Comparison of ENCODE assay signal across 8 cellular contexts in the genomic region with DNA sequence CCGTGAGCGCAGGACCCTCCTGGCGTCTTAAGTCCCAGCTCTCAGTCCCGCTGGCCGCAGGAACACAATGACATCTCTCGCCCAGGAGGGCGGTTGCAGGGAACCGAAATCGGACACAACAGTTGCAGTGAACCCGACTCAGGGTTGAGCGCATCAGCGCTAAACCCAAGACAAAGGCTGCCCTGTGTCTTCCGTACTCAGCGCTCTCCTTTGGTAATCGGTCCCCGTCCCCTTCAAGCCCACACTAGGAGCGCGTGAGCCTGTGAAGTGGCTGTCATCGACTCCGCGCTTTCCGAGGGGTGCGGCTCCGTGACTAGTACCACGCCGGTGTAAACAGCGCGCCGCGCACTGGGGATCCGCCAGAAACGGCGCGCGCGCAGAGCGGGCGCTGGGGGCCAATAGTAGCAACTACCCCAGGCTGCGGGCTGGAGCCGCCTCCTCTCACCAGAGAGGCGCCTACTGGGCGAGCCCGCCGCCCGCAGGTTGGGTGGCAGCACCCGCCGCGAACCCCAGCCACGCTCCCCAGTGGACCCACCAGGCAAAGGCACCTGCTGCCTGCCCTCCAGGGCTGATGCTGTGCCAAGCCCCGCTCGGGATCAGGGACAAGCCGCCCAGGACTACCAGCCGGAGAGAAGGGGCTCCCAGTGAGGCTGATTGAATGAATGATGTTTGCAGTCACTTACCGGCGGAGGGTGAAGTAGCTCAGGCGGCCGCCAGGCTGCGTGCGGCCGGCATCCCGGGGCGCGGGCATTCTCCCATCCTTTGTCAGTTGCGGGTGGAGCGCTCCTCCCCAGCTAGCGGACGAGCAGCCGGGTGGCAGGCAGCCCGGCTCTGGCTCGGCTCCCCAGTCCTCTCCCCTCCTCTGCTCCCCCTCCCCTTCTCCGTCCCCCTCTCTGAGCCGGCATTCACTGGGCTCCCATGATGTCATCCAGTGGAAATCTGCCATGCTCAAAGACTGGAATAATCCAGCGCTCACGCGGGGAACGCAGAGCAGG.
DNase-seq lines count a peak whose midpoint lies in the region; ATAC-seq, FAIRE-seq and TF ChIP-seq lines count a peak whose summit lies in the region.

No MANE protein-coding gene starts in this region.

- no peak overlapping the region for H4K8ac ChIP-seq in trophoblast cell (ENCODE audit: low read depth, low read length)

- H3K4me1 ChIP-seq in trophoblast cell (ENCODE audit: control insufficient read depth in 1 of 2, insufficient read depth in 2 of 2, low read length in 2 of 2): peaks cover 0 to 6% of the 10 kb centered on the region in 2 experiments

- H3K27ac ChIP-seq in trophoblast cell (ENCODE audit: low read depth, low read length): no peak overlapping the region

- H3K27me3 ChIP-seq in trophoblast cell (ENCODE audit: insufficient read depth, low read length): peaks cover 21% of the 10 kb centered on the region

- no peak overlapping the region for H3K4ac ChIP-seq in trophoblast cell (ENCODE audit: low read depth, low read length)

- H2AK5ac ChIP-seq in trophoblast cell (ENCODE audit: low read length): no peak overlapping the region

- H2BK5ac ChIP-seq in trophoblast cell (ENCODE audit: low read depth, low read length, poor library complexity): no peak overlapping the region

- H3K18ac ChIP-seq in trophoblast cell (ENCODE audit: low read length): no peak overlapping the region

- TF ChIP-seq CTCF in GM13976 (IDR thresholded peaks at IDR 0.05; ENCODE audit: borderline replicate concordance, control extremely low read depth, extremely low read depth, insufficient read depth, missing control alignments): no peak

- peak overlapping the region; percentile 64 for H2AFZ ChIP-seq in trophoblast cell (ENCODE audit: insufficient read depth, low read length, poor library complexity)

- no peaks in the 10 kb centered on the region for H3K79me1 ChIP-seq in trophoblast cell (ENCODE audit: low read length)

- no peaks in the 10 kb centered on the region for H3K79me2 ChIP-seq in trophoblast cell (ENCODE audit: control insufficient read depth, insufficient read depth, low read length, poor library complexity)

- H3K36me3 ChIP-seq in trophoblast cell (ENCODE audit: control insufficient read depth in 1 of 2, insufficient read depth in 2 of 2, low read length in 2 of 2): no peaks in the 10 kb centered on the region

- ATAC-seq in HG03135 (IDR thresholded peaks at IDR 0.05; ENCODE audit: unreplicated experiment): no peak
- no peak for ATAC-seq in HG02798 (IDR thresholded peaks at IDR 0.05; ENCODE audit: poor library complexity, unreplicated experiment)

- H3K9me3 ChIP-seq in trophoblast cell (ENCODE audit: insufficient read depth, low read depth, low read length): no peaks in the 10 kb centered on the region

- no peak overlapping the region for H4K12ac ChIP-seq in trophoblast cell (ENCODE audit: low read depth, low read length)

- no CpG with 5 or more reads among the region's 76 CpGs for WGBS in trophoblast cell (ENCODE audit: extremely low coverage, insufficient coverage, insufficient read length)

- H2BK12ac ChIP-seq in trophoblast cell (ENCODE audit: low read length): no peak overlapping the region

- peak overlapping the region; percentile 82 for H3K4me2 ChIP-seq in trophoblast cell (ENCODE audit: low read length)

- no peak overlapping the region for H3K14ac ChIP-seq in trophoblast cell (ENCODE audit: low read length)

- no peak overlapping the region for H3K9ac ChIP-seq in trophoblast cell (ENCODE audit: low read length)

- DNase-seq in GM13976 (ENCODE audit: low spot score) (peak; percentile 3), RCC 7860 (ENCODE audit: low spot score) (peak; percentile 19), frontal cortex (ENCODE audit: low spot score in 2 of 2) (peak; percentile 56 to 60), trophoblast cell (peak in 1 of 2 donors; percentile 16), dedifferentiated amniotic fluid mesenchymal stem cell (ENCODE audit: extremely low spot score) (no peak), RKO (ENCODE audit: low spot score) (no peak)

- FAIRE-seq in RCC 7860 (lab: Jason Lieb, UNC): no peak
- FAIRE-seq in frontal cortex (lab: Jason Lieb, UNC): peak; percentile 44

- H2BK120ac ChIP-seq in trophoblast cell (ENCODE audit: insufficient read depth, low read length, poor library complexity): no peak overlapping the region

- in situ Hi-C loops in GM13976 (cut with MboI; ENCODE audit: low sequenced_read_pairs, unreplicated experiment): no loop called here

- no peak overlapping the region for H3K23ac ChIP-seq in trophoblast cell (ENCODE audit: low read length)

- no peak overlapping the region for H4K91ac ChIP-seq in trophoblast cell (ENCODE audit: low read depth, low read length)

- H3K4me3 ChIP-seq in trophoblast cell (ENCODE audit: low read depth, low read length): peak overlapping the region; percentile 68

Comparison
In these comparisons a context has a peak if more than half of its experiments do, and no peak if none do; other contexts are left out.
1. DNase-seq: peak in GM13976 (single experiment), RCC 7860 (single experiment) and frontal cortex (2 of 2); none in dedifferentiated amniotic fluid mesenchymal stem cell (single experiment) and RKO (single experiment).